Comparison of ENCODE assay signal across 1 cellular context in the genomic region with DNA sequence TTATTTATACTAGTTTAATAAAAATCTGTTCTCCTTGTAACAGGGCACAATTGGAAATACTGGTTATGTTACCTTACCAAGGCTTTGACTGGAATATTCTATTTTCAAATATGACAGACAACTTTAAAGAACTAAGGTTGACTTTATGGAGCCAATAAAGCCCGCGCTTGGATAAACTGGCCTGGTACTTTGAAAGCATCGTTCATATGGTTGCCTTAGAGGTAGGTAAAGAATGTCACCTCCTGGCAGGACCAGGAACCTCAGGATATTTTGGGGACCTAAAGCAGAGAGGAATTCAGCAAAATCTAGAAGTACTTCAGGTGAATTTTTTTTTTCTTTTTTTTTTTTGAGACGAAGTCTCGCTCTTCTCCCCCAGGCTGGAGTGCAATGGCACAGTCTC.
TF ChIP-seq lines count a peak whose summit lies in the region.

No MANE protein-coding gene starts in this region.

TF ChIP-seq in H1, 55 proteins besides CTCF, POLR2A, EP300 and RAD21 (continued from another document):
- no peak for TF ChIP-seq KDM4A (IDR thresholded peaks at IDR 0.05; ENCODE audit: low read depth, low read length, severe bottlenecking)
- no peak for TF ChIP-seq SP4 (IDR thresholded peaks at IDR 0.05; ENCODE audit: low read length)
- TF ChIP-seq SIX5 (IDR thresholded peaks at IDR 0.05; ENCODE audit: low read depth, low read length), result no peak
- no peak for TF ChIP-seq JUN (IDR thresholded peaks at IDR 0.05; ENCODE audit: low read depth, low read length)
- TF ChIP-seq RBBP5 (IDR thresholded peaks at IDR 0.05; ENCODE audit: borderline replicate concordance, low read depth, low read length), result no peak
